In genomic region chr4:73836373-73837269, GRCh38 we compare ENCODE assay signal across 10 cellular contexts. TPM values are rescaled to one million over a fixed set of nuclear protein-coding genes. Genes with fewer than 3 reads are reported as not detected.
DNase-seq lines count a peak whose midpoint lies in the region; ATAC-seq, FAIRE-seq and TF ChIP-seq lines count a peak whose summit lies in the region.
"Had no signal": no experiment of that assay in that cellular context is flagged by ENCODE, and none has a peak within 500 bp of the region (broad histone marks: within the 10 kb centered on the region; RNA-seq: fewer than 3 reads in every experiment).

CXCL6 (plus strand) TSS chr4:73836678; CDS start chr4:73836751, 73 bp downstream.

- H3K36me3 ChIP-seq in liver (ENCODE audit: control insufficient read depth in 4 of 4, insufficient read depth in 3 of 4, low read depth in 1 of 4, low read length in 3 of 4) (no peaks in the 10 kb centered on the region), HepG2 (replicated peaks in 1 of 2; ENCODE audit: control insufficient read depth in 1 of 2, insufficient read depth in 2 of 2, low read length in 2 of 2) (no peaks in the 10 kb centered on the region), endothelial cell of umbilical vein (ENCODE audit: control insufficient read depth in 2 of 2, extremely low read depth in 1 of 2, insufficient read depth in 2 of 2, low read length in 2 of 2) (no peaks in the 10 kb centered on the region)

- H3K9ac ChIP-seq in liver (ENCODE audit: low read depth in 1 of 2, low read length in 2 of 2) (no peak within 1 kb of the TSS), HepG2 (ENCODE audit: insufficient read depth, low read depth, low read length) (no peak within 1 kb of the TSS), endothelial cell of umbilical vein (replicated peaks; ENCODE audit: extremely low read depth, insufficient read depth, low read length) (peak within 1 kb of the TSS; percentile 17)

- POLR2A ChIA-PET in HepG2 (lab: Yijun Ruan, JAX) (no interaction called here), endothelial cell of umbilical vein (lab: Charles Lee) (no interaction called here)

- no peaks in the 10 kb centered on the region for H4K20me1 ChIP-seq in HepG2 (ENCODE audit: insufficient read depth, low read length)
- H4K20me1 ChIP-seq in endothelial cell of umbilical vein (replicated peaks; ENCODE audit: control insufficient read depth, extremely low read depth, insufficient read depth, low read length), result no peaks in the 10 kb centered on the region

- TF ChIP-seq RAD21 in liver (IDR thresholded peaks at IDR 0.05) (no peak), HepG2 (CRISPR knock-in tag; IDR thresholded peaks at IDR 0.05) (no peak)

- H3K27ac ChIP-seq in liver (ENCODE audit: low read depth in 1 of 2, low read length in 2 of 2) (peak within 1 kb of the TSS in 1 of 2 donors; percentile 19), HepG2 (ENCODE audit: extremely low read length, insufficient read depth, low read length) (no peak within 1 kb of the TSS), endothelial cell of umbilical vein (ENCODE audit: insufficient read depth, low read depth, low read length) (no peak within 1 kb of the TSS)

- H3K4me1 ChIP-seq in liver (ENCODE audit: control insufficient read depth in 4 of 4, insufficient read depth in 4 of 4, low read length in 3 of 4) (peaks cover 0 to 6% (median 3%) of the 10 kb centered on the region in 4 donors), HepG2 (ENCODE audit: insufficient read depth, low read length) (peaks cover 8% of the 10 kb centered on the region; the same call in 1 of the 2 replicates), endothelial cell of umbilical vein (ENCODE audit: control insufficient read depth, extremely low read depth, insufficient read depth, low read length) (peaks cover 12% of the 10 kb centered on the region), mononuclear cell (ENCODE audit: insufficient read depth, low read length) (peaks cover 8% of the 10 kb centered on the region)

- TF ChIP-seq POLR2A in HepG2 (IDR thresholded peaks at IDR 0.05; ENCODE audit: insufficient read depth in 1 of 2, low read depth in 2 of 2, low read length in 2 of 2), result no peak
- no peak for TF ChIP-seq POLR2A in endothelial cell of umbilical vein (IDR thresholded peaks at IDR 0.05; ENCODE audit: low read depth, low read length)

- DNase-seq in HepG2 (ENCODE audit: low spot score) (no peak), endothelial cell of umbilical vein (ENCODE audit: low read depth, low spot score) (peak; percentile 40), SKM-1 treated with dmso at 0.1 percent for 144 hours (lab: John Stamatoyannopoulos, UW; ENCODE audit: unreplicated experiment) (no peak), NCI-H446 (lab: John Stamatoyannopoulos, UW) (no peak), SW 1271 (lab: John Stamatoyannopoulos, UW) (no peak)
- DNase-seq: naive thymus-derived CD8-positive, alpha-beta T cell had no signal

- no peaks in the 10 kb centered on the region for H3K9me1 ChIP-seq in endothelial cell of umbilical vein (replicated peaks; ENCODE audit: control insufficient read depth, extremely low read depth, insufficient read depth, low read length)

- H3K79me2 ChIP-seq in HepG2 (ENCODE audit: insufficient read depth, low read length), result no peaks in the 10 kb centered on the region
- H3K79me2 ChIP-seq in endothelial cell of umbilical vein (ENCODE audit: control insufficient read depth, insufficient read depth, low read length), result no peaks in the 10 kb centered on the region

- 8% methylated on average over 41 of the region's 41 CpGs for WGBS in liver
- 32% methylated on average over 17 of the region's 41 CpGs for WGBS in HepG2 (ENCODE audit: low lambda C conversion rate)

- TF ChIP-seq CTCF in liver (IDR thresholded peaks at IDR 0.05; ENCODE audit: low read depth, low read length, missing input control), result no peak
- TF ChIP-seq CTCF in HepG2 (CRISPR knock-in tag; IDR thresholded peaks at IDR 0.05), result no peak
- TF ChIP-seq CTCF in endothelial cell of umbilical vein (IDR thresholded peaks at IDR 0.05; ENCODE audit: extremely low read depth in 1 of 2, insufficient read depth in 1 of 2, low read depth in 1 of 2, low read length in 2 of 2), result no peak

- in situ Hi-C loops in HepG2 (cut with HindIII; ENCODE audit: extremely low pct_ligation_motif_present, low pct_unique_long_range_greater_than_20kb), result no loop called here

- intact Hi-C loops in HepG2 (cut with micrococcal nuclease; ENCODE audit: unreplicated experiment) (no loop called here), endothelial cell of umbilical vein (cut with micrococcal nuclease) (no loop called here)

- BruUV-seq in HepG2 (replicated peaks; lab: Mats Ljungman, UMichigan) (no TSS peak), endothelial cell of umbilical vein (replicated peaks; lab: Mats Ljungman, UMichigan) (no TSS peak)

- TF ChIP-seq EP300 in HepG2 (IDR thresholded peaks at IDR 0.05; ENCODE audit: low read depth in 2 of 2, low read length in 2 of 2) (no peak), HepG2 (CRISPR knock-in tag; IDR thresholded peaks at IDR 0.05; ENCODE audit: borderline replicate concordance) (no peak)

- H2AFZ ChIP-seq in HepG2 (ENCODE audit: low read length) (no peak within 1 kb of the TSS), endothelial cell of umbilical vein (ENCODE audit: low read depth, low read length) (peak within 1 kb of the TSS; percentile 72)

- peaks cover 0 to 2% (median 0%) of the 10 kb centered on the region in 4 donors for H3K27me3 ChIP-seq in liver (ENCODE audit: control insufficient read depth in 4 of 4, insufficient read depth in 4 of 4, low read length in 3 of 4)
- peaks cover 0 to 5% of the 10 kb centered on the region in 2 experiments; a peak in 1 of 5 replicates for H3K27me3 ChIP-seq in HepG2 (ENCODE audit: control insufficient read depth in 1 of 2, insufficient read depth in 2 of 2, low read length in 2 of 2)
- H3K27me3 ChIP-seq in endothelial cell of umbilical vein (ENCODE audit: control insufficient read depth in 2 of 2, insufficient read depth in 2 of 2, low read length in 2 of 2), result no peaks in the 10 kb centered on the region
- peaks cover 7% of the 10 kb centered on the region for H3K27me3 ChIP-seq in mononuclear cell (ENCODE audit: insufficient read depth, low read length)

- CTCF ChIA-PET in HepG2 (lab: Yijun Ruan, JAX; ENCODE audit: low intra/inter-chr PET ratio, low total read pairs) (no interaction called here), endothelial cell of umbilical vein (lab: Charles Lee) (interaction anchor here (0.6 to 1.6 kb wide), 6 partner anchors 9 to 175 kb away, joined by 3 to 6 read pairs (median 4); partner anchors contain the start of gene PF4V1)

- dilution Hi-C loops in endothelial cell of umbilical vein (cut with MboI; ENCODE audit: extremely low pct_ligation_motif_present, low sequenced_read_pairs), result no loop called here

- H3K4me3 ChIP-seq in liver (ENCODE audit: low read depth in 1 of 3, low read length in 3 of 3) (peak within 1 kb of the TSS; percentile 20 to 42 (median 42)), HepG2 (replicated peaks in 1 of 3; ENCODE audit: insufficient read depth in 1 of 3, low read depth in 2 of 3, low read length in 3 of 3) (no peak within 1 kb of the TSS), endothelial cell of umbilical vein (replicated peaks in 1 of 3; ENCODE audit: insufficient read depth in 1 of 3, low read depth in 1 of 3, low read length in 3 of 3) (peak within 1 kb of the TSS; percentile 2 to 56 (median 30)), mononuclear cell (ENCODE audit: low read length) (peak within 1 kb of the TSS; percentile 26)

- no peaks in the 10 kb centered on the region for H3K9me3 ChIP-seq in liver (ENCODE audit: control insufficient read depth in 4 of 4, low read length in 3 of 4)
- no peaks in the 10 kb centered on the region for H3K9me3 ChIP-seq in HepG2 (ENCODE audit: low read length)
- H3K9me3 ChIP-seq in endothelial cell of umbilical vein (replicated peaks; ENCODE audit: control insufficient read depth, insufficient read depth, low read length), result no peaks in the 10 kb centered on the region
- H3K9me3 ChIP-seq in mononuclear cell (ENCODE audit: low read depth, low read length), result no peaks in the 10 kb centered on the region

- no peak for FAIRE-seq in HepG2 (lab: Jason Lieb, UNC)
- FAIRE-seq in endothelial cell of umbilical vein (lab: Jason Lieb, UNC), result no peak
- FAIRE-seq: G401.6 had no signal

- ATAC-seq in HepG2 (no peak), HG02610 (IDR thresholded peaks at IDR 0.05; ENCODE audit: unreplicated experiment) (no peak)
- ATAC-seq: naive thymus-derived CD8-positive, alpha-beta T cell had no signal

- H3K4me2 ChIP-seq in HepG2 (ENCODE audit: low read depth, low read length) (no peak within 1 kb of the TSS), endothelial cell of umbilical vein (ENCODE audit: insufficient read depth, low read length) (peak within 1 kb of the TSS; percentile 59)

RNA-seq across cellular contexts. Expression of gene CXCL6, which starts in this region (rescaled TPM):
- total RNA-seq in liver (1 to 10 TPM in 1 of 2 donors, under 1 TPM in 1; 0.19 to 5.5 TPM), HepG2 (2016; rRNA removed; fragmentation: Illumina TruSeq; extraction: Trizol) (not detected in 2 replicates), endothelial cell of umbilical vein (0.25 and 1.2 TPM in 2 replicates), mononuclear cell (not detected)
- polyA plus RNA-seq in liver (1 to 10 TPM; 3.0 to 3.4 TPM), HepG2 (2011; rRNA removed) (not detected in 2 replicates), endothelial cell of umbilical vein (0.78 and 0.81 TPM in 2 replicates)
- total RNA-seq in HepG2 (2016; cell fraction: cytosol; rRNA removed; fragmentation: Illumina TruSeq; extraction: Trizol; ENCODE audit: low read depth), result not detected in 2 replicates
- total RNA-seq in HepG2 (2016; cell fraction: insoluble cytoplasmic fraction; rRNA removed; fragmentation: Illumina TruSeq; extraction: Trizol), result not detected in 2 replicates
- not detected in 2 replicates for total RNA-seq in HepG2 (2016; cell fraction: membrane; rRNA removed; fragmentation: Illumina TruSeq; extraction: Trizol)
- not detected in 2 replicates for total RNA-seq in HepG2 (2016; cell fraction: nucleus; rRNA removed; fragmentation: Illumina TruSeq; extraction: Trizol)
- polyA plus RNA-seq in HepG2 (2011; cell fraction: cytosol; rRNA removed), result not detected in 2 replicates
- not detected in 2 replicates for polyA plus RNA-seq in HepG2 (2011; cell fraction: nucleus; rRNA removed)
- not detected in 2 replicates for polyA plus RNA-seq in HepG2 (2012)
- polyA plus RNA-seq in HepG2 (2016; cell fraction: cytosol; fragmentation: Illumina TruSeq; extraction: Trizol; ENCODE audit: low read depth), result not detected in 2 replicates
- not detected in 2 replicates for polyA plus RNA-seq in HepG2 (2016; cell fraction: insoluble cytoplasmic fraction; fragmentation: Illumina TruSeq; extraction: Trizol; ENCODE audit: low read depth)
- not detected in 2 replicates for polyA plus RNA-seq in HepG2 (2016; cell fraction: membrane; fragmentation: Illumina TruSeq; extraction: Trizol; ENCODE audit: low read depth)
- polyA plus RNA-seq in HepG2 (2016; cell fraction: nucleus; fragmentation: Illumina TruSeq; extraction: Trizol; ENCODE audit: insufficient read depth, low read depth), result not detected in 2 replicates
- polyA minus RNA-seq in HepG2 (2011; rRNA and poly(A)+ RNA removed; ENCODE audit: low replicate concordance), result not detected in 2 replicates
- polyA minus RNA-seq in HepG2 (2011; cell fraction: cytosol; rRNA and poly(A)+ RNA removed), result not detected in 2 replicates
- not detected in 2 replicates for polyA minus RNA-seq in HepG2 (2011; cell fraction: nucleus; rRNA and poly(A)+ RNA removed)
- polyA plus RNA-seq in endothelial cell of umbilical vein (2011; cell fraction: cytosol; rRNA removed), result 0.59 and 1.0 TPM in 2 replicates
- 0.32 and 0.43 TPM in 2 replicates for polyA plus RNA-seq in endothelial cell of umbilical vein (2011; cell fraction: nucleus; rRNA removed)
- 3.5 and 4.3 TPM in 2 replicates for polyA plus RNA-seq in endothelial cell of umbilical vein (2012)
- polyA minus RNA-seq in endothelial cell of umbilical vein, result 0.19 TPM in 1 of 2 replicates, not detected in the other
- not detected for polyA minus RNA-seq in endothelial cell of umbilical vein (2011; cell fraction: cytosol; rRNA and poly(A)+ RNA removed)
- not detected in 2 replicates for polyA minus RNA-seq in endothelial cell of umbilical vein (2011; cell fraction: nucleus; rRNA and poly(A)+ RNA removed)
- total RNA-seq: naive thymus-derived CD8-positive, alpha-beta T cell had no signal
- polyA plus RNA-seq: naive thymus-derived CD8-positive, alpha-beta T cell had no signal

Comparison
In these comparisons a context has a peak if more than half of its experiments do, and no peak if none do; other contexts are left out.
1. H3K4me3 ChIP-seq: peak in liver (3 of 3), endothelial cell of umbilical vein (3 of 3) and mononuclear cell (single experiment); none in HepG2 (0 of 3).